17 cellular contexts compared by ENCODE assay signal in the genomic region with DNA sequence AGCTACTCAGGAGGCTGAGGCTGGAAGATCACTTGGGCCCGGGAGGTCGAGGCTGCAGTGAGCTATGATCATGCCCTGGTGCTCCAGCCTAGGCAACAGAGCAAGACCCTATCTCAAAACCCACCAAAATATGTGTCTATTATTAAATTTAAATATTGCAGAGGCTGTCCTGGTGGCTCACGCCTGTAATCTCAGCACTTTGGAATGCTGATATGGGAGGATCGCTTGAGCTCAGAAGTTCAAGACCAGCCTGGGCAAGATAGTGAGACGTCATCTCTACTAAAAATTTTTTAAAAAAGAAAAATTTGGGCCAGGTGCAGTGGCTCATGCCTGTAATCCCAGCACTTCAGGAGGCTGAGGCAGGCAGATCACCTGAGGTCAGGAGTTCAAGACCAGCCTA. TPM values are rescaled to one million over a fixed set of nuclear protein-coding genes. Genes with fewer than 3 reads are reported as not detected.
DNase-seq lines count a peak whose midpoint lies in the region; ATAC-seq and TF ChIP-seq lines count a peak whose summit lies in the region.
"Had no signal": no experiment of that assay in that cellular context is flagged by ENCODE, and none has a peak within 500 bp of the region (broad histone marks: within the 10 kb centered on the region; RNA-seq: fewer than 3 reads in every experiment).

No MANE protein-coding gene starts in this region.

- no peaks in the 10 kb centered on the region for H3K9me3 Mint-ChIP-seq in activated T-cell treated with anti-CD3 and anti-CD28 coated beads, Interleukin-2, amount 50 U/mL, for 24 hours
- H3K9me3 Mint-ChIP-seq in CD14-positive monocyte (no peaks in the 10 kb centered on the region), WTC11 (no peaks in the 10 kb centered on the region)
- no peaks in the 10 kb centered on the region for H3K9me3 Mint-ChIP-seq in central memory CD8-positive, alpha-beta T cell
- H3K9me3 Mint-ChIP-seq: CD4-positive, alpha-beta memory T cell; H9 had no signal

- peaks cover 11% of the 10 kb centered on the region for H3K4me1 ChIP-seq in foreskin keratinocyte
- H3K4me1 ChIP-seq: A549 had no signal

- no peak for ATAC-seq in central memory CD8-positive, alpha-beta T cell (replicated peaks; ENCODE audit: extremely low read depth, poor library complexity, severe bottlenecking)
- ATAC-seq in foreskin keratinocyte (peak; percentile 62), WTC11 (no peak), GM21825 (IDR thresholded peaks at IDR 0.05; ENCODE audit: unreplicated experiment) (no peak)
- ATAC-seq: A549 had no signal

- peak overlapping the region; percentile 57 for H3K27ac Mint-ChIP-seq in activated T-cell treated with anti-CD3 and anti-CD28 coated beads, Interleukin-2, amount 50 U/mL, for 24 hours
- peak overlapping the region in 4 of 7 donors; percentile 35 to 84 (median 60) for H3K27ac Mint-ChIP-seq in CD14-positive monocyte
- peak overlapping the region; percentile 49 for H3K27ac Mint-ChIP-seq in central memory CD8-positive, alpha-beta T cell (ENCODE audit: low read depth)
- H3K27ac Mint-ChIP-seq in WTC11, result no peak overlapping the region
- H3K27ac Mint-ChIP-seq: H9 had no signal

- H3K27ac ChIP-seq in foreskin keratinocyte, result peak overlapping the region; percentile 48
- H3K27ac ChIP-seq: 22Rv1, A549, C4-2B had no signal

- intact Hi-C loops in CD14-positive monocyte (cut with micrococcal nuclease), result loop anchor here in 1 of 2 donors (10.0 kb wide), 1 partner anchor 261 kb away; a partner anchor contains a TSS

- no peak for DNase-seq in activated T-cell treated with anti-CD3 and anti-CD28 coated beads, Interleukin-2, amount 50 U/mL, for 24 hours
- no peak for DNase-seq in activated T-cell treated with anti-CD3 and anti-CD28 coated beads, Interleukin-2, amount 50 U/mL, for 48 hours
- no peak for DNase-seq in CD14-positive monocyte (ENCODE audit: low spot score)
- no peak for DNase-seq in central memory CD8-positive, alpha-beta T cell (ENCODE audit: low spot score in 2 of 2)
- peak; percentile 48 to 78 for DNase-seq in foreskin keratinocyte
- no peak for DNase-seq in WTC11 (ENCODE audit: low spot score)
- DNase-seq in activated CD8-positive, alpha-beta memory T cell treated with anti-CD3 and anti-CD28 coated beads, Interleukin-2, amount 50 U/mL, for 48 hours, result no peak
- DNase-seq: AML-193; CD4-positive, alpha-beta memory T cell; DMS153; DMS79; GDM1; H9 had no signal

- H3K27me3 Mint-ChIP-seq in activated T-cell treated with anti-CD3 and anti-CD28 coated beads, Interleukin-2, amount 50 U/mL, for 24 hours, result no peaks in the 10 kb centered on the region
- no peaks in the 10 kb centered on the region for H3K27me3 Mint-ChIP-seq in CD14-positive monocyte (ENCODE audit: low read depth in 3 of 3)
- no peaks in the 10 kb centered on the region for H3K27me3 Mint-ChIP-seq in central memory CD8-positive, alpha-beta T cell
- no peaks in the 10 kb centered on the region for H3K27me3 Mint-ChIP-seq in WTC11 (ENCODE audit: low read depth)
- H3K27me3 Mint-ChIP-seq: CD4-positive, alpha-beta memory T cell had no signal

- H3K27me3 ChIP-seq in foreskin keratinocyte, result no peaks in the 10 kb centered on the region

- CTCF ChIA-PET in WTC11 (lab: Charles Lee), result no interaction called here

- POLR2A ChIA-PET in WTC11 (lab: Charles Lee), result no interaction called here

- TF ChIP-seq CTCF in CD14-positive monocyte (IDR thresholded peaks at IDR 0.05) (no peak), foreskin keratinocyte (conservative IDR thresholded peaks at IDR 0.05) (no peak), WTC11 (IDR thresholded peaks at IDR 0.05) (no peak)

- H3K4me1 Mint-ChIP-seq in activated T-cell treated with anti-CD3 and anti-CD28 coated beads, Interleukin-2, amount 50 U/mL, for 24 hours (ENCODE audit: low read depth), result peaks cover 43% of the 10 kb centered on the region
- H3K4me1 Mint-ChIP-seq in CD14-positive monocyte, result peaks cover 27% of the 10 kb centered on the region
- H3K4me1 Mint-ChIP-seq in central memory CD8-positive, alpha-beta T cell, result peaks cover 26% of the 10 kb centered on the region
- H3K4me1 Mint-ChIP-seq in WTC11, result no peaks in the 10 kb centered on the region

- peaks cover 93% of the 10 kb centered on the region for H3K36me3 Mint-ChIP-seq in activated T-cell treated with anti-CD3 and anti-CD28 coated beads, Interleukin-2, amount 50 U/mL, for 24 hours (ENCODE audit: low read depth)
- H3K36me3 Mint-ChIP-seq in CD14-positive monocyte (peaks cover 41 to 52% of the 10 kb centered on the region in 2 donors), WTC11 (peaks cover 30% of the 10 kb centered on the region)
- H3K36me3 Mint-ChIP-seq in central memory CD8-positive, alpha-beta T cell (ENCODE audit: insufficient read depth), result peaks cover 44% of the 10 kb centered on the region

- no peak overlapping the region for H3K4me3 Mint-ChIP-seq in activated T-cell treated with anti-CD3 and anti-CD28 coated beads, Interleukin-2, amount 50 U/mL, for 24 hours
- H3K4me3 Mint-ChIP-seq in CD14-positive monocyte (no peak overlapping the region), WTC11 (no peak overlapping the region)
- no peak overlapping the region for H3K4me3 Mint-ChIP-seq in central memory CD8-positive, alpha-beta T cell
- H3K4me3 Mint-ChIP-seq: CD4-positive, alpha-beta memory T cell; H9 had no signal

TF ChIP-seq in WTC11, 78 proteins besides CTCF, POLR2A, EP300 and RAD21:
- TF ChIP-seq ESRRA (CRISPR knock-in tag; IDR thresholded peaks at IDR 0.05; ENCODE audit: borderline replicate concordance) (no peak), JUN (CRISPR knock-in tag; IDR thresholded peaks at IDR 0.05) (no peak), FOXJ3 (CRISPR knock-in tag; IDR thresholded peaks at IDR 0.05; ENCODE audit: borderline replicate concordance) (no peak), ZNF121 (CRISPR knock-in tag; IDR thresholded peaks at IDR 0.05) (no peak)
- TF ChIP-seq, protein P1, sequence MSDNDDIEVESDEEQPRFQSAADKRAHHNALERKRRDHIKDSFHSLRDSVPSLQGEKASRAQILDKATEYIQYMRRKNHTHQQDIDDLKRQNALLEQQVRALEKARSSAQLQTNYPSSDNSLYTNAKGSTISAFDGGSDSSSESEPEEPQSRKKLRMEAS (CRISPR knock-in tag; IDR thresholded peaks at IDR 0.05), result no peak

RNA-seq across cellular contexts. Expression of a gene that starts 13.9 kb away (rescaled TPM):
- polyA plus RNA-seq in CD14-positive monocyte, result 100 to 1,000 TPM; 480 to 572 TPM
- total RNA-seq in foreskin keratinocyte, result 201 and 215 TPM in 2 replicates
- polyA plus RNA-seq in foreskin keratinocyte, result 250 and 265 TPM in 2 replicates
- 197 to 215 TPM (median 210 TPM) in 3 replicates for total RNA-seq in WTC11 (2021)

Comparison
In these comparisons a context has a peak if more than half of its experiments do, and no peak if none do; other contexts are left out.
1. DNase-seq: peak in foreskin keratinocyte (2 of 2); none in activated T-cell treated with anti-CD3 and anti-CD28 coated beads, Interleukin-2, amount 50 U/mL, for 24 hours (single experiment), activated T-cell treated with anti-CD3 and anti-CD28 coated beads, Interleukin-2, amount 50 U/mL, for 48 hours (0 of 2), CD14-positive monocyte (single experiment), central memory CD8-positive, alpha-beta T cell (0 of 2), WTC11 (single experiment) and activated CD8-positive, alpha-beta memory T cell treated with anti-CD3 and anti-CD28 coated beads, Interleukin-2, amount 50 U/mL, for 48 hours (single experiment).